ENCODE assay signal across 14 cellular contexts in the genomic region with DNA sequence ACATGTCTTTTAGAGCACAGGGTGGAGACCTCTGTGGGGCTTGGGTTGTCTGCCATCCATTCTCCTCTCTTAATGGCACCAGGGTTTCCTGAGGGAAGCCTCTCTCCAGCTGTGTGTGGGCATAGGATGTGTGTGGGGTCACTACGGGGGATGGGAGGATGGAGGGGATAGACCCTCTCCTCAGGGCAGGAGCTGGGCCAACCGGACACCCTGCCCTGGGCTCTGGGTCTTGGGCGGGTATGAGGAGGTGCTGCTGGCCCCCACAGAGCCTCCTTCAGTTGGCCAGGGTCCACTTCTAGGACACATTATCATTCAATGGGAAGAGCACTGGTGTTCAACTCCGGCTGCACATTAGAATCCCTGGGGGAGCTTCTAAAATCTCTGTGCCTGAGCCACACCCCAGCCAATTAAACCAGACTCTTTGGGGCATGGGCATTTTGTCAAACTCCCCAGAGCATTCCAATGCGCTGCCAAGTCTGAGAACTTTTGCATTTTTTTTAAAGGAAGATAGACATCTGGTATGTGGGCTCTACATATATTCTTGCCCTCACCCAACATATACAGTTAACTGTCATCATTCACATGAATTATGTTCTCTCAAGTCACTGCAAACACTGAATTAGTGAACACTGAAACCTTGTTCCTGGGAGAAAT. TPM values are rescaled to one million over a fixed set of nuclear protein-coding genes. Genes with fewer than 3 reads are reported as not detected.
DNase-seq lines count a peak whose midpoint lies in the region; TF ChIP-seq lines count a peak whose summit lies in the region.
"Had no signal": no experiment of that assay in that cellular context is flagged by ENCODE, and none has a peak within 500 bp of the region (broad histone marks: within the 10 kb centered on the region; RNA-seq: fewer than 3 reads in every experiment).

No MANE protein-coding gene starts in this region.

- H3K4me3 ChIP-seq in GM23248, result peak overlapping the region; percentile 32
- no peak overlapping the region for H3K4me3 ChIP-seq in brain microvascular endothelial cell (ENCODE audit: low read depth, low read length)
- no peak overlapping the region for H3K4me3 ChIP-seq in smooth muscle cell

- no peaks in the 10 kb centered on the region for H4K20me1 ChIP-seq in GM23248 (ENCODE audit: insufficient read depth)
- H4K20me1 ChIP-seq in smooth muscle cell (ENCODE audit: low read depth), result no peaks in the 10 kb centered on the region

- H3F3A ChIP-seq in GM23248 (ENCODE audit: insufficient read depth) (peaks cover 95% of the 10 kb centered on the region), smooth muscle cell (ENCODE audit: low read depth) (peaks cover 7% of the 10 kb centered on the region)

- H3K27me3 ChIP-seq in GM23248 (replicated peaks; ENCODE audit: insufficient read depth) (no peaks in the 10 kb centered on the region), brain microvascular endothelial cell (replicated peaks) (no peaks in the 10 kb centered on the region), smooth muscle cell (ENCODE audit: low read depth) (no peaks in the 10 kb centered on the region)

- peaks cover 88% of the 10 kb centered on the region for H3K4me1 ChIP-seq in GM23248 (ENCODE audit: insufficient read depth)
- peaks cover 17% of the 10 kb centered on the region for H3K4me1 ChIP-seq in smooth muscle cell (ENCODE audit: low read depth)

- H3K9me2 ChIP-seq in GM23248 (ENCODE audit: insufficient read depth), result no peaks in the 10 kb centered on the region

- H3K36me3 ChIP-seq in GM23248 (ENCODE audit: low read depth) (peaks cover 2% of the 10 kb centered on the region; the same call in 1 of the 2 replicates), brain microvascular endothelial cell (replicated peaks) (peaks cover 31% of the 10 kb centered on the region), smooth muscle cell (ENCODE audit: low read depth) (no peaks in the 10 kb centered on the region)

- no peaks in the 10 kb centered on the region for H3K9me3 ChIP-seq in GM23248 (ENCODE audit: low read depth)
- no peaks in the 10 kb centered on the region for H3K9me3 ChIP-seq in smooth muscle cell (replicated peaks; ENCODE audit: low read depth)

- peak overlapping the region; percentile 58 for H3K9ac ChIP-seq in GM23248
- no peak overlapping the region for H3K9ac ChIP-seq in smooth muscle cell (ENCODE audit: low read depth)

- WGBS in GM23248 (ENCODE audit: low coverage in 1 of 2, low lambda C conversion rate in 2 of 2, missing lambda C conversion rate in 2 of 2), 2 experiments, result 38 to 55% methylated on average over 5 of the region's 5 CpGs
- 98% methylated on average over 5 of the region's 5 CpGs for WGBS in smooth muscle cell (ENCODE audit: low lambda C conversion rate)

- H3K4me2 ChIP-seq in GM23248 (ENCODE audit: unreplicated experiment), result peak overlapping the region; percentile 77
- H3K4me2 ChIP-seq in smooth muscle cell, result peak overlapping the region; percentile 72

- in situ Hi-C loops in GM23248 (cut with MboI) (no loop called here), brain microvascular endothelial cell (cut with HindIII; ENCODE audit: low pct_ligation_motif_present, low sequenced_read_pairs) (no loop called here)

- H3K27ac ChIP-seq in GM23248 (peak overlapping the region; percentile 87), brain microvascular endothelial cell (peak overlapping the region; percentile 90), smooth muscle cell (ENCODE audit: low read depth) (peak overlapping the region; percentile 71)

- no peak overlapping the region for H2AFZ ChIP-seq in GM23248
- no peak overlapping the region for H2AFZ ChIP-seq in smooth muscle cell (ENCODE audit: low read depth)

- peak; percentile 74 for DNase-seq in GM23248
- peak; percentile 19 to 59 for DNase-seq in NCI-H446 (lab: John Stamatoyannopoulos, UW)
- no peak for DNase-seq in brain microvascular endothelial cell
- no peak for DNase-seq in smooth muscle cell (lab: John Stamatoyannopoulos, UW; ENCODE audit: unreplicated experiment)
- DNase-seq in OCI-M2 (lab: John Stamatoyannopoulos, UW; ENCODE audit: unreplicated experiment), result no peak
- no peak for DNase-seq in retina
- no peak for DNase-seq in middle frontal gyrus (ENCODE audit: extremely low spot score, low spot score)
- DNase-seq: activated CD4-positive, alpha-beta T cell treated with anti-CD3 and anti-CD28 coated beads, Interleukin-2, amount 50 U/mL, for 4 hours; activated effector memory CD4-positive, alpha-beta T cell treated with anti-CD3 and anti-CD28 coated beads, Interleukin-2, amount 50 U/mL, for 16 hours; central memory CD4-positive, alpha-beta T cell; left colon; MV-4-11; substantia nigra; T1000 had no signal

- H3K79me2 ChIP-seq in GM23248 (ENCODE audit: insufficient read depth) (peaks cover 86% of the 10 kb centered on the region), smooth muscle cell (ENCODE audit: low read depth) (peaks cover 53% of the 10 kb centered on the region)

- TF ChIP-seq CTCF in brain microvascular endothelial cell (IDR thresholded peaks at IDR 0.05; ENCODE audit: low read depth, low read length, missing control alignments) (no peak), smooth muscle cell (IDR thresholded peaks at IDR 0.05; ENCODE audit: borderline replicate concordance, insufficient read depth, poor library complexity, severe bottlenecking) (no peak)

RNA-seq across cellular contexts. Expression of gene TRAM2, which starts 38.5 kb away (rescaled TPM):
- total RNA-seq in GM23248 (2014; rRNA removed; shearing (Covaris generic)), result 174 and 182 TPM in 2 replicates
- polyA plus RNA-seq in GM23248 (2016; fragmentation: Nextera tagmentation; extraction: Ambion mirVana), result 141 and 145 TPM in 2 replicates
- 32.0 and 35.6 TPM in 2 replicates for total RNA-seq in smooth muscle cell
- 17.2 and 18.2 TPM in 2 replicates for polyA plus RNA-seq in smooth muscle cell

Comparison
In these comparisons a context has a peak if more than half of its experiments do, and no peak if none do; other contexts are left out.
1. DNase-seq: peak in GM23248 (single experiment) and NCI-H446 (2 of 2); none in brain microvascular endothelial cell (single experiment), smooth muscle cell (single experiment), OCI-M2 (single experiment), retina (single experiment) and middle frontal gyrus (single experiment).
2. Peak in every context shown above with its lines, with median percentiles within 50 percentile points of each other: H3K27ac ChIP-seq.